In the genomic region with DNA sequence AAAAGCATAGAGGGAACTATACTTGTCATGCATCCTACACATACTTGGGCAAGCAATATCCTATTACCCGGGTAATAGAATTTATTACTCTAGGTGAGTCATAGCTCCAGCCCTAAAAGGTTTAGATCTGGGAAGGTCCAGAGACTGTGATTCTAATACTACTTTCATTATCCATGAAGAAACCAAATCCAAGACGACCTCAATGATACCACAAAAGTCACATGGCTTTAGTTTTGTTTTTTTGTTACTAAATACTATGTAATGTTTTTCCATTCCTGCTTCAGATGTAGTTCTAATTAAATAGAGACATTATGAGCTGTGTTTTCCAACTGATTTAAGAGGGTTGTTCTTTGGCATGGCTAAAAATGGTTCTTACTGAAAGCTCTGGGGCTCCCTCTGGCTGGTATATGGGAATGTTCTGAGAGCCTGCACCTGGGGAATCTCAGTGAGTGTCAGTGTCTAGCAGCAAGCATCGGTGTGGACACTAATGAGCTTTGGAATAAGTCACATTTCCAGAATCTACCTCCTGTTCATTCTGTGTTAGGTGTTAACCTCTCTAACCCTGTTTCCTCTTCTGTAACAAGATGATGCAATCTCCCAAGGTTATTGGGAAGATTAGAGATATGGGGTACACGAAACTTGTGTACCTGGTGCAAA, we compare ENCODE assay signal across 1 cellular context.
TF ChIP-seq lines count a peak whose summit lies in the region.

No MANE protein-coding gene starts in this region.

TF ChIP-seq in HepG2, 621 proteins besides CTCF, POLR2A, EP300 and RAD21 (continued from another document and continues in another):
- TF ChIP-seq FOXC1 (CRISPR knock-in tag; IDR thresholded peaks at IDR 0.05; ENCODE audit: borderline replicate concordance) (0 out of 2 replicates have a peak, but pooled peaks have one; percentile 22), SRSF4 (IDR thresholded peaks at IDR 0.05; ENCODE audit: low read depth, low read length, poor library complexity, severe bottlenecking) (no peak), ZNF430 (CRISPR knock-in tag; IDR thresholded peaks at IDR 0.05) (no peak), MTF1 (CRISPR knock-in tag; IDR thresholded peaks at IDR 0.05) (no peak; the same call in 1 of the 2 replicates), PITX1 (CRISPR knock-in tag; IDR thresholded peaks at IDR 0.05) (0 out of 2 replicates have a peak, but pooled peaks have one; percentile 19), ZNF317 (CRISPR knock-in tag; IDR thresholded peaks at IDR 0.05) (no peak), HCFC1 (IDR thresholded peaks at IDR 0.05; ENCODE audit: low read depth, low read length) (no peak), MIXL1 (CRISPR knock-in tag; IDR thresholded peaks at IDR 0.05) (no peak; the same call in 1 of the 2 replicates), HOXA3 (CRISPR knock-in tag; IDR thresholded peaks at IDR 0.05) (peak; percentile 12; the same call in 1 of the 2 replicates), SKI (IDR thresholded peaks at IDR 0.05; ENCODE audit: partially characterized antibody) (no peak), ZNF484 (CRISPR knock-in tag; IDR thresholded peaks at IDR 0.05; ENCODE audit: borderline replicate concordance, low read depth) (no peak), KDM4B (CRISPR knock-in tag; IDR thresholded peaks at IDR 0.05) (0 out of 2 replicates have a peak, but pooled peaks have one; percentile 26), SRSF1 (optimal IDR thresholded peaks at IDR 0.05; ENCODE audit: low read depth, low read length) (no peak), FOXO1 (CRISPR knock-in tag; IDR thresholded peaks at IDR 0.05) (peak; percentile 52; the same call in 1 of the 2 replicates), SIX4 (CRISPR knock-in tag; IDR thresholded peaks at IDR 0.05) (no peak), ZNF510 (CRISPR knock-in tag; IDR thresholded peaks at IDR 0.05; ENCODE audit: low read depth) (no peak), HOXD1 (CRISPR knock-in tag; IDR thresholded peaks at IDR 0.05) (no peak), FLYWCH1 (CRISPR knock-in tag; IDR thresholded peaks at IDR 0.05) (no peak), NR2C2 (CRISPR knock-in tag; IDR thresholded peaks at IDR 0.05; ENCODE audit: borderline replicate concordance) (0 out of 2 replicates have a peak, but pooled peaks have one; percentile 56), ELF4 (CRISPR knock-in tag; IDR thresholded peaks at IDR 0.05; ENCODE audit: borderline replicate concordance) (no peak), ZNF431 (CRISPR knock-in tag; IDR thresholded peaks at IDR 0.05; ENCODE audit: borderline replicate concordance, low read depth) (no peak), U2AF2 (IDR thresholded peaks at IDR 0.05; ENCODE audit: low read depth, low read length) (no peak), HDAC6 (IDR thresholded peaks at IDR 0.05; ENCODE audit: low read depth, low read length) (no peak), ZNF333 (CRISPR knock-in tag; IDR thresholded peaks at IDR 0.05; ENCODE audit: borderline replicate concordance) (no peak), ZIK1 (CRISPR knock-in tag; IDR thresholded peaks at IDR 0.05; ENCODE audit: borderline replicate concordance, low read depth) (no peak), AGO2 (optimal IDR thresholded peaks at IDR 0.05; ENCODE audit: low read depth, low read length) (peak; percentile 10), ZNF263 (CRISPR knock-in tag; IDR thresholded peaks at IDR 0.05) (no peak), ZNF564 (CRISPR knock-in tag; IDR thresholded peaks at IDR 0.05) (no peak), HNRNPH1 (optimal IDR thresholded peaks at IDR 0.05; ENCODE audit: low read depth, low read length) (no peak), HMGA1 (CRISPR knock-in tag; conservative IDR thresholded peaks at IDR 0.05) (no peak), SP1 (IDR thresholded peaks at IDR 0.05) (no peak), SP1 (CRISPR knock-in tag; IDR thresholded peaks at IDR 0.05) (no peak)
- TF ChIP-seq, protein P1, sequence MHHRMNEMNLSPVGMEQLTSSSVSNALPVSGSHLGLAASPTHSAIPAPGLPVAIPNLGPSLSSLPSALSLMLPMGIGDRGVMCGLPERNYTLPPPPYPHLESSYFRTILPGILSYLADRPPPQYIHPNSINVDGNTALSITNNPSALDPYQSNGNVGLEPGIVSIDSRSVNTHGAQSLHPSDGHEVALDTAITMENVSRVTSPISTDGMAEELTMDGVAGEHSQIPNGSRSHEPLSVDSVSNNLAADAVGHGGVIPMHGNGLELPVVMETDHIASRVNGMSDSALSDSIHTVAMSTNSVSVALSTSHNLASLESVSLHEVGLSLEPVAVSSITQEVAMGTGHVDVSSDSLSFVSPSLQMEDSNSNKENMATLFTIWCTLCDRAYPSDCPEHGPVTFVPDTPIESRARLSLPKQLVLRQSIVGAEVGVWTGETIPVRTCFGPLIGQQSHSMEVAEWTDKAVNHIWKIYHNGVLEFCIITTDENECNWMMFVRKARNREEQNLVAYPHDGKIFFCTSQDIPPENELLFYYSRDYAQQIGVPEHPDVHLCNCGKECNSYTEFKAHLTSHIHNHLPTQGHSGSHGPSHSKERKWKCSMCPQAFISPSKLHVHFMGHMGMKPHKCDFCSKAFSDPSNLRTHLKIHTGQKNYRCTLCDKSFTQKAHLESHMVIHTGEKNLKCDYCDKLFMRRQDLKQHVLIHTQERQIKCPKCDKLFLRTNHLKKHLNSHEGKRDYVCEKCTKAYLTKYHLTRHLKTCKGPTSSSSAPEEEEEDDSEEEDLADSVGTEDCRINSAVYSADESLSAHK (CRISPR knock-in tag; IDR thresholded peaks at IDR 0.05; ENCODE audit: borderline replicate concordance) = no peak
- TF ChIP-seq, protein P2, sequence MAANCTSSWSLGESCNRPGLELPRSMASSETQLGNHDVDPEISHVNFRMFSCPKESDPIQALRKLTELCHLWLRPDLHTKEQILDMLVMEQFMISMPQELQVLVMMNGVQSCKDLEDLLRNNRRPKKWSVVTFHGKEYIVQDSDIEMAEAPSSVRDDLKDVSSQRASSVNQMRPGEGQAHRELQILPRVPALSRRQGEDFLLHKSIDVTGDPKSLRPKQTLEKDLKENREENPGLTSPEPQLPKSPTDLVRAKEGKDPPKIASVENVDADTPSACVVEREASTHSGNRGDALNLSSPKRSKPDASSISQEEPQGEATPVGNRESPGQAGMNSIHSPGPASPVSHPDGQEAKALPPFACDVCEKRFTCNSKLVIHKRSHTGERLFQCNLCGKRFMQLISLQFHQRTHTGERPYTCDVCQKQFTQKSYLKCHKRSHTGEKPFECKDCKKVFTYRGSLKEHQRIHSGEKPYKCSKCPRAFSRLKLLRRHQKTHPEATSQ (CRISPR knock-in tag; IDR thresholded peaks at IDR 0.05; ENCODE audit: borderline replicate concordance) = no peak
- TF ChIP-seq, protein P3, sequence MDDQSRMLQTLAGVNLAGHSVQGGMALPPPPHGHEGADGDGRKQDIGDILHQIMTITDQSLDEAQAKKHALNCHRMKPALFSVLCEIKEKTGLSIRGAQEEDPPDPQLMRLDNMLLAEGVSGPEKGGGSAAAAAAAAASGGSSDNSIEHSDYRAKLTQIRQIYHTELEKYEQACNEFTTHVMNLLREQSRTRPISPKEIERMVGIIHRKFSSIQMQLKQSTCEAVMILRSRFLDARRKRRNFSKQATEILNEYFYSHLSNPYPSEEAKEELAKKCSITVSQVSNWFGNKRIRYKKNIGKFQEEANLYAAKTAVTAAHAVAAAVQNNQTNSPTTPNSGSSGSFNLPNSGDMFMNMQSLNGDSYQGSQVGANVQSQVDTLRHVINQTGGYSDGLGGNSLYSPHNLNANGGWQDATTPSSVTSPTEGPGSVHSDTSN (CRISPR knock-in tag; IDR thresholded peaks at IDR 0.05; ENCODE audit: borderline replicate concordance) = no peak
- TF ChIP-seq, protein P4, sequence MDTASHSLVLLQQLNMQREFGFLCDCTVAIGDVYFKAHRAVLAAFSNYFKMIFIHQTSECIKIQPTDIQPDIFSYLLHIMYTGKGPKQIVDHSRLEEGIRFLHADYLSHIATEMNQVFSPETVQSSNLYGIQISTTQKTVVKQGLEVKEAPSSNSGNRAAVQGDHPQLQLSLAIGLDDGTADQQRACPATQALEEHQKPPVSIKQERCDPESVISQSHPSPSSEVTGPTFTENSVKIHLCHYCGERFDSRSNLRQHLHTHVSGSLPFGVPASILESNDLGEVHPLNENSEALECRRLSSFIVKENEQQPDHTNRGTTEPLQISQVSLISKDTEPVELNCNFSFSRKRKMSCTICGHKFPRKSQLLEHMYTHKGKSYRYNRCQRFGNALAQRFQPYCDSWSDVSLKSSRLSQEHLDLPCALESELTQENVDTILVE (CRISPR knock-in tag; IDR thresholded peaks at IDR 0.05) = 0 out of 2 replicates have a peak, but pooled peaks have one; percentile 52
- TF ChIP-seq, protein P5, sequence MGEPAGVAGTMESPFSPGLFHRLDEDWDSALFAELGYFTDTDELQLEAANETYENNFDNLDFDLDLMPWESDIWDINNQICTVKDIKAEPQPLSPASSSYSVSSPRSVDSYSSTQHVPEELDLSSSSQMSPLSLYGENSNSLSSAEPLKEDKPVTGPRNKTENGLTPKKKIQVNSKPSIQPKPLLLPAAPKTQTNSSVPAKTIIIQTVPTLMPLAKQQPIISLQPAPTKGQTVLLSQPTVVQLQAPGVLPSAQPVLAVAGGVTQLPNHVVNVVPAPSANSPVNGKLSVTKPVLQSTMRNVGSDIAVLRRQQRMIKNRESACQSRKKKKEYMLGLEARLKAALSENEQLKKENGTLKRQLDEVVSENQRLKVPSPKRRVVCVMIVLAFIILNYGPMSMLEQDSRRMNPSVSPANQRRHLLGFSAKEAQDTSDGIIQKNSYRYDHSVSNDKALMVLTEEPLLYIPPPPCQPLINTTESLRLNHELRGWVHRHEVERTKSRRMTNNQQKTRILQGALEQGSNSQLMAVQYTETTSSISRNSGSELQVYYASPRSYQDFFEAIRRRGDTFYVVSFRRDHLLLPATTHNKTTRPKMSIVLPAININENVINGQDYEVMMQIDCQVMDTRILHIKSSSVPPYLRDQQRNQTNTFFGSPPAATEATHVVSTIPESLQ (CRISPR knock-in tag; conservative IDR thresholded peaks at IDR 0.05) = no peak
- TF ChIP-seq, protein P6, sequence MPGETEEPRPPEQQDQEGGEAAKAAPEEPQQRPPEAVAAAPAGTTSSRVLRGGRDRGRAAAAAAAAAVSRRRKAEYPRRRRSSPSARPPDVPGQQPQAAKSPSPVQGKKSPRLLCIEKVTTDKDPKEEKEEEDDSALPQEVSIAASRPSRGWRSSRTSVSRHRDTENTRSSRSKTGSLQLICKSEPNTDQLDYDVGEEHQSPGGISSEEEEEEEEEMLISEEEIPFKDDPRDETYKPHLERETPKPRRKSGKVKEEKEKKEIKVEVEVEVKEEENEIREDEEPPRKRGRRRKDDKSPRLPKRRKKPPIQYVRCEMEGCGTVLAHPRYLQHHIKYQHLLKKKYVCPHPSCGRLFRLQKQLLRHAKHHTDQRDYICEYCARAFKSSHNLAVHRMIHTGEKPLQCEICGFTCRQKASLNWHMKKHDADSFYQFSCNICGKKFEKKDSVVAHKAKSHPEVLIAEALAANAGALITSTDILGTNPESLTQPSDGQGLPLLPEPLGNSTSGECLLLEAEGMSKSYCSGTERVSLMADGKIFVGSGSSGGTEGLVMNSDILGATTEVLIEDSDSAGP (CRISPR knock-in tag; IDR thresholded peaks at IDR 0.05; ENCODE audit: borderline replicate concordance) = no peak; the same call in 1 of the 2 replicates
- TF ChIP-seq, protein P7, sequence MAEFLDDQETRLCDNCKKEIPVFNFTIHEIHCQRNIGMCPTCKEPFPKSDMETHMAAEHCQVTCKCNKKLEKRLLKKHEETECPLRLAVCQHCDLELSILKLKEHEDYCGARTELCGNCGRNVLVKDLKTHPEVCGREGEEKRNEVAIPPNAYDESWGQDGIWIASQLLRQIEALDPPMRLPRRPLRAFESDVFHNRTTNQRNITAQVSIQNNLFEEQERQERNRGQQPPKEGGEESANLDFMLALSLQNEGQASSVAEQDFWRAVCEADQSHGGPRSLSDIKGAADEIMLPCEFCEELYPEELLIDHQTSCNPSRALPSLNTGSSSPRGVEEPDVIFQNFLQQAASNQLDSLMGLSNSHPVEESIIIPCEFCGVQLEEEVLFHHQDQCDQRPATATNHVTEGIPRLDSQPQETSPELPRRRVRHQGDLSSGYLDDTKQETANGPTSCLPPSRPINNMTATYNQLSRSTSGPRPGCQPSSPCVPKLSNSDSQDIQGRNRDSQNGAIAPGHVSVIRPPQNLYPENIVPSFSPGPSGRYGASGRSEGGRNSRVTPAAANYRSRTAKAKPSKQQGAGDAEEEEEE (CRISPR knock-in tag; IDR thresholded peaks at IDR 0.05; ENCODE audit: borderline replicate concordance) = no peak
- TF ChIP-seq, protein P8, sequence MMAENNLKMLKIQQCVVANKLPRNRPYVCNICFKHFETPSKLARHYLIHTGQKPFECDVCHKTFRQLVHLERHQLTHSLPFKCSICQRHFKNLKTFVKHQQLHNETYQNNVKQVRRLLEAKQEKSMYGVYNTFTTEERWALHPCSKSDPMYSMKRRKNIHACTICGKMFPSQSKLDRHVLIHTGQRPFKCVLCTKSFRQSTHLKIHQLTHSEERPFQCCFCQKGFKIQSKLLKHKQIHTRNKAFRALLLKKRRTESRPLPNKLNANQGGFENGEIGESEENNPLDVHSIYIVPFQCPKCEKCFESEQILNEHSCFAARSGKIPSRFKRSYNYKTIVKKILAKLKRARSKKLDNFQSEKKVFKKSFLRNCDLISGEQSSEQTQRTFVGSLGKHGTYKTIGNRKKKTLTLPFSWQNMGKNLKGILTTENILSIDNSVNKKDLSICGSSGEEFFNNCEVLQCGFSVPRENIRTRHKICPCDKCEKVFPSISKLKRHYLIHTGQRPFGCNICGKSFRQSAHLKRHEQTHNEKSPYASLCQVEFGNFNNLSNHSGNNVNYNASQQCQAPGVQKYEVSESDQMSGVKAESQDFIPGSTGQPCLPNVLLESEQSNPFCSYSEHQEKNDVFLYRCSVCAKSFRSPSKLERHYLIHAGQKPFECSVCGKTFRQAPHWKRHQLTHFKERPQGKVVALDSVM (CRISPR knock-in tag; IDR thresholded peaks at IDR 0.05) = no peak
- TF ChIP-seq, protein P9, sequence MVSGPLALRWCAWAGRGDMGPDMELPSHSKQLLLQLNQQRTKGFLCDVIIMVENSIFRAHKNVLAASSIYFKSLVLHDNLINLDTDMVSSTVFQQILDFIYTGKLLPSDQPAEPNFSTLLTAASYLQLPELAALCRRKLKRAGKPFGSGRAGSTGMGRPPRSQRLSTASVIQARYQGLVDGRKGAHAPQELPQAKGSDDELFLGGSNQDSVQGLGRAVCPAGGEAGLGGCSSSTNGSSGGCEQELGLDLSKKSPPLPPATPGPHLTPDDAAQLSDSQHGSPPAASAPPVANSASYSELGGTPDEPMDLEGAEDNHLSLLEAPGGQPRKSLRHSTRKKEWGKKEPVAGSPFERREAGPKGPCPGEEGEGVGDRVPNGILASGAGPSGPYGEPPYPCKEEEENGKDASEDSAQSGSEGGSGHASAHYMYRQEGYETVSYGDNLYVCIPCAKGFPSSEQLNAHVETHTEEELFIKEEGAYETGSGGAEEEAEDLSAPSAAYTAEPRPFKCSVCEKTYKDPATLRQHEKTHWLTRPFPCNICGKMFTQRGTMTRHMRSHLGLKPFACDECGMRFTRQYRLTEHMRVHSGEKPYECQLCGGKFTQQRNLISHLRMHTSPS (CRISPR knock-in tag; IDR thresholded peaks at IDR 0.05; ENCODE audit: low read depth) = no peak
- TF ChIP-seq, protein P10, sequence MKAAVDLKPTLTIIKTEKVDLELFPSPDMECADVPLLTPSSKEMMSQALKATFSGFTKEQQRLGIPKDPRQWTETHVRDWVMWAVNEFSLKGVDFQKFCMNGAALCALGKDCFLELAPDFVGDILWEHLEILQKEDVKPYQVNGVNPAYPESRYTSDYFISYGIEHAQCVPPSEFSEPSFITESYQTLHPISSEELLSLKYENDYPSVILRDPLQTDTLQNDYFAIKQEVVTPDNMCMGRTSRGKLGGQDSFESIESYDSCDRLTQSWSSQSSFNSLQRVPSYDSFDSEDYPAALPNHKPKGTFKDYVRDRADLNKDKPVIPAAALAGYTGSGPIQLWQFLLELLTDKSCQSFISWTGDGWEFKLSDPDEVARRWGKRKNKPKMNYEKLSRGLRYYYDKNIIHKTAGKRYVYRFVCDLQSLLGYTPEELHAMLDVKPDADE (CRISPR knock-in tag; IDR thresholded peaks at IDR 0.05) = no peak
